1 cellular context compared by ENCODE assay signal in the genomic region with DNA sequence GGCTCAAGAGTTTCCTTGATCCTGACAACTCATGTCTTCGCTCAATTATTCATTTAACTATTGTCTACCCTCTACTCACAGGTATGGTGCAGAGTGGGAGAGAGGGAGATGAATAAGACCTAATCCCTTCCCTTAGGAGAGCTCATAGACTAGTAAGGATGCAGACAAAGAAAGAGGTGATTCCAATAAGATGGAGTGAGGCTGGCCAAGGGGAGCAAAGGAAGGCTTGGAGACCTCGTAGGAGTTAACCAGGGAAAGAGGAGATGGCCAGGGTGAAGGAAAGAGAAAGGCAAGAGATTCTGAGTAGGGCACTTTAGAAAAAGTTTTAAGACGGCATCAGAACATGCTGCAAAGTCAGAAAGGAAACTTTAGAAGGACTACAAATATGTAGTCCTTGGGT.
TF ChIP-seq lines count a peak whose summit lies in the region.

No MANE protein-coding gene starts in this region.

TF ChIP-seq in H1, 55 proteins besides CTCF, POLR2A, EP300 and RAD21 (continued from another document):
- TF ChIP-seq, protein P1, sequence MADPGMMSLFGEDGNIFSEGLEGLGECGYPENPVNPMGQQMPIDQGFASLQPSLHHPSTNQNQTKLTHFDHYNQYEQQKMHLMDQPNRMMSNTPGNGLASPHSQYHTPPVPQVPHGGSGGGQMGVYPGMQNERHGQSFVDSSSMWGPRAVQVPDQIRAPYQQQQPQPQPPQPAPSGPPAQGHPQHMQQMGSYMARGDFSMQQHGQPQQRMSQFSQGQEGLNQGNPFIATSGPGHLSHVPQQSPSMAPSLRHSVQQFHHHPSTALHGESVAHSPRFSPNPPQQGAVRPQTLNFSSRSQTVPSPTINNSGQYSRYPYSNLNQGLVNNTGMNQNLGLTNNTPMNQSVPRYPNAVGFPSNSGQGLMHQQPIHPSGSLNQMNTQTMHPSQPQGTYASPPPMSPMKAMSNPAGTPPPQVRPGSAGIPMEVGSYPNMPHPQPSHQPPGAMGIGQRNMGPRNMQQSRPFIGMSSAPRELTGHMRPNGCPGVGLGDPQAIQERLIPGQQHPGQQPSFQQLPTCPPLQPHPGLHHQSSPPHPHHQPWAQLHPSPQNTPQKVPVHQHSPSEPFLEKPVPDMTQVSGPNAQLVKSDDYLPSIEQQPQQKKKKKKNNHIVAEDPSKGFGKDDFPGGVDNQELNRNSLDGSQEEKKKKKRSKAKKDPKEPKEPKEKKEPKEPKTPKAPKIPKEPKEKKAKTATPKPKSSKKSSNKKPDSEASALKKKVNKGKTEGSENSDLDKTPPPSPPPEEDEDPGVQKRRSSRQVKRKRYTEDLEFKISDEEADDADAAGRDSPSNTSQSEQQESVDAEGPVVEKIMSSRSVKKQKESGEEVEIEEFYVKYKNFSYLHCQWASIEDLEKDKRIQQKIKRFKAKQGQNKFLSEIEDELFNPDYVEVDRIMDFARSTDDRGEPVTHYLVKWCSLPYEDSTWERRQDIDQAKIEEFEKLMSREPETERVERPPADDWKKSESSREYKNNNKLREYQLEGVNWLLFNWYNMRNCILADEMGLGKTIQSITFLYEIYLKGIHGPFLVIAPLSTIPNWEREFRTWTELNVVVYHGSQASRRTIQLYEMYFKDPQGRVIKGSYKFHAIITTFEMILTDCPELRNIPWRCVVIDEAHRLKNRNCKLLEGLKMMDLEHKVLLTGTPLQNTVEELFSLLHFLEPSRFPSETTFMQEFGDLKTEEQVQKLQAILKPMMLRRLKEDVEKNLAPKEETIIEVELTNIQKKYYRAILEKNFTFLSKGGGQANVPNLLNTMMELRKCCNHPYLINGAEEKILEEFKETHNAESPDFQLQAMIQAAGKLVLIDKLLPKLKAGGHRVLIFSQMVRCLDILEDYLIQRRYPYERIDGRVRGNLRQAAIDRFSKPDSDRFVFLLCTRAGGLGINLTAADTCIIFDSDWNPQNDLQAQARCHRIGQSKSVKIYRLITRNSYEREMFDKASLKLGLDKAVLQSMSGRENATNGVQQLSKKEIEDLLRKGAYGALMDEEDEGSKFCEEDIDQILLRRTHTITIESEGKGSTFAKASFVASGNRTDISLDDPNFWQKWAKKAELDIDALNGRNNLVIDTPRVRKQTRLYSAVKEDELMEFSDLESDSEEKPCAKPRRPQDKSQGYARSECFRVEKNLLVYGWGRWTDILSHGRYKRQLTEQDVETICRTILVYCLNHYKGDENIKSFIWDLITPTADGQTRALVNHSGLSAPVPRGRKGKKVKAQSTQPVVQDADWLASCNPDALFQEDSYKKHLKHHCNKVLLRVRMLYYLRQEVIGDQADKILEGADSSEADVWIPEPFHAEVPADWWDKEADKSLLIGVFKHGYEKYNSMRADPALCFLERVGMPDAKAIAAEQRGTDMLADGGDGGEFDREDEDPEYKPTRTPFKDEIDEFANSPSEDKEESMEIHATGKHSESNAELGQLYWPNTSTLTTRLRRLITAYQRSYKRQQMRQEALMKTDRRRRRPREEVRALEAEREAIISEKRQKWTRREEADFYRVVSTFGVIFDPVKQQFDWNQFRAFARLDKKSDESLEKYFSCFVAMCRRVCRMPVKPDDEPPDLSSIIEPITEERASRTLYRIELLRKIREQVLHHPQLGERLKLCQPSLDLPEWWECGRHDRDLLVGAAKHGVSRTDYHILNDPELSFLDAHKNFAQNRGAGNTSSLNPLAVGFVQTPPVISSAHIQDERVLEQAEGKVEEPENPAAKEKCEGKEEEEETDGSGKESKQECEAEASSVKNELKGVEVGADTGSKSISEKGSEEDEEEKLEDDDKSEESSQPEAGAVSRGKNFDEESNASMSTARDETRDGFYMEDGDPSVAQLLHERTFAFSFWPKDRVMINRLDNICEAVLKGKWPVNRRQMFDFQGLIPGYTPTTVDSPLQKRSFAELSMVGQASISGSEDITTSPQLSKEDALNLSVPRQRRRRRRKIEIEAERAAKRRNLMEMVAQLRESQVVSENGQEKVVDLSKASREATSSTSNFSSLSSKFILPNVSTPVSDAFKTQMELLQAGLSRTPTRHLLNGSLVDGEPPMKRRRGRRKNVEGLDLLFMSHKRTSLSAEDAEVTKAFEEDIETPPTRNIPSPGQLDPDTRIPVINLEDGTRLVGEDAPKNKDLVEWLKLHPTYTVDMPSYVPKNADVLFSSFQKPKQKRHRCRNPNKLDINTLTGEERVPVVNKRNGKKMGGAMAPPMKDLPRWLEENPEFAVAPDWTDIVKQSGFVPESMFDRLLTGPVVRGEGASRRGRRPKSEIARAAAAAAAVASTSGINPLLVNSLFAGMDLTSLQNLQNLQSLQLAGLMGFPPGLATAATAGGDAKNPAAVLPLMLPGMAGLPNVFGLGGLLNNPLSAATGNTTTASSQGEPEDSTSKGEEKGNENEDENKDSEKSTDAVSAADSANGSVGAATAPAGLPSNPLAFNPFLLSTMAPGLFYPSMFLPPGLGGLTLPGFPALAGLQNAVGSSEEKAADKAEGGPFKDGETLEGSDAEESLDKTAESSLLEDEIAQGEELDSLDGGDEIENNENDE (IDR thresholded peaks at IDR 0.05; ENCODE audit: insufficient replicate concordance, low read length): no peak
- no peak for TF ChIP-seq CBX8 (IDR thresholded peaks at IDR 0.05; ENCODE audit: borderline replicate concordance, low read depth, low read length)
- TF ChIP-seq, protein P2, sequence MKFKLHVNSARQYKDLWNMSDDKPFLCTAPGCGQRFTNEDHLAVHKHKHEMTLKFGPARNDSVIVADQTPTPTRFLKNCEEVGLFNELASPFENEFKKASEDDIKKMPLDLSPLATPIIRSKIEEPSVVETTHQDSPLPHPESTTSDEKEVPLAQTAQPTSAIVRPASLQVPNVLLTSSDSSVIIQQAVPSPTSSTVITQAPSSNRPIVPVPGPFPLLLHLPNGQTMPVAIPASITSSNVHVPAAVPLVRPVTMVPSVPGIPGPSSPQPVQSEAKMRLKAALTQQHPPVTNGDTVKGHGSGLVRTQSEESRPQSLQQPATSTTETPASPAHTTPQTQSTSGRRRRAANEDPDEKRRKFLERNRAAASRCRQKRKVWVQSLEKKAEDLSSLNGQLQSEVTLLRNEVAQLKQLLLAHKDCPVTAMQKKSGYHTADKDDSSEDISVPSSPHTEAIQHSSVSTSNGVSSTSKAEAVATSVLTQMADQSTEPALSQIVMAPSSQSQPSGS (IDR thresholded peaks at IDR 0.05; ENCODE audit: low read length): no peak
- TF ChIP-seq, protein P3, sequence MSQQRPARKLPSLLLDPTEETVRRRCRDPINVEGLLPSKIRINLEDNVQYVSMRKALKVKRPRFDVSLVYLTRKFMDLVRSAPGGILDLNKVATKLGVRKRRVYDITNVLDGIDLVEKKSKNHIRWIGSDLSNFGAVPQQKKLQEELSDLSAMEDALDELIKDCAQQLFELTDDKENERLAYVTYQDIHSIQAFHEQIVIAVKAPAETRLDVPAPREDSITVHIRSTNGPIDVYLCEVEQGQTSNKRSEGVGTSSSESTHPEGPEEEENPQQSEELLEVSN (IDR thresholded peaks at IDR 0.05): no peak
- TF ChIP-seq POU5F1 (IDR thresholded peaks at IDR 0.05; ENCODE audit: low read depth, low read length): no peak
- no peak for TF ChIP-seq GTF2F1 (IDR thresholded peaks at IDR 0.05; ENCODE audit: borderline replicate concordance, low read depth, low read length)
- TF ChIP-seq CREB1 (IDR thresholded peaks at IDR 0.05): no peak
- no peak for TF ChIP-seq RNF2 (IDR thresholded peaks at IDR 0.05; ENCODE audit: borderline replicate concordance, low read depth, low read length, missing control alignments, poor library complexity, severe bottlenecking)
- no peak for TF ChIP-seq SIRT6 (IDR thresholded peaks at IDR 0.05; ENCODE audit: low read length)
- no peak for TF ChIP-seq JUN (IDR thresholded peaks at IDR 0.05; ENCODE audit: low read depth, low read length)
- TF ChIP-seq TAF7 (optimal IDR thresholded peaks at IDR 0.05; ENCODE audit: borderline replicate concordance, low read depth, low read length): no peak
- no peak for TF ChIP-seq FOSL1 (IDR thresholded peaks at IDR 0.05; ENCODE audit: insufficient read depth, low read depth, low read length)
- TF ChIP-seq SIX5 (IDR thresholded peaks at IDR 0.05; ENCODE audit: low read depth, low read length): no peak
- no peak for TF ChIP-seq MAFK (IDR thresholded peaks at IDR 0.05; ENCODE audit: low read depth, low read length)
- no peak for TF ChIP-seq CHD2 (IDR thresholded peaks at IDR 0.05; ENCODE audit: low read length)
